7 cellular contexts compared by ENCODE assay signal in genomic region chr11:19240420-19241259, GRCh38. TPM values are rescaled to one million over a fixed set of nuclear protein-coding genes. Genes with fewer than 3 reads are reported as not detected.
A peak's percentile ranks its signal among the peaks of the same experiment; 100 is the strongest.
DNase-seq lines count a peak whose midpoint lies in the region; ATAC-seq and TF ChIP-seq lines count a peak whose summit lies in the region.

Gene E2F8, minus strand, starts transcription at chr11:19240945. Its CDS starts 824 bp downstream, at chr11:19240121.

- intact Hi-C loops in T-helper 2 cell treated with Interferon-gamma antibody and Interleukin-4, amounts not matched to agents 100 ng/mL and 5 ng/mL, for 36 hours (cut with micrococcal nuclease), result loop anchor here (1.0 to 5.0 kb wide), 5 partner anchors 123 to 1147 kb away; partner anchors contain the start of genes LDHA, NAV2, PRMT3 and ZDHHC13
- intact Hi-C loops in ascending aorta (cut with DNase I), result no loop called here

- ATAC-seq in GM18505 (IDR thresholded peaks at IDR 0.05; ENCODE audit: unreplicated experiment), result peak; percentile 85
- ATAC-seq in HG02973 (IDR thresholded peaks at IDR 0.05; ENCODE audit: unreplicated experiment), result peak; percentile 81

- H3K27ac ChIP-seq in ascending aorta, result no peak within 1 kb of the TSS

- H3K4me1 ChIP-seq in ascending aorta, result peaks cover 13 to 17% of the 10 kb centered on the region in 2 donors

- no peaks in the 10 kb centered on the region for H3K36me3 ChIP-seq in ascending aorta

- H3K4me3 ChIP-seq in ascending aorta, result peak within 1 kb of the TSS; percentile 77 to 81

- H3K27me3 ChIP-seq in ascending aorta, result peaks cover 28% of the 10 kb centered on the region

- no peaks in the 10 kb centered on the region for H3K9me3 ChIP-seq in ascending aorta

- peak; percentile 54 for TF ChIP-seq POLR2A in GM18505 (IDR thresholded peaks at IDR 0.05; ENCODE audit: borderline replicate concordance, extremely low read depth, insufficient read depth, insufficient read length)

- TF ChIP-seq CTCF in ascending aorta (IDR thresholded peaks at IDR 0.05), result no peak

- DNase-seq in NCI-H1930 (lab: John Stamatoyannopoulos, UW), result peak; percentile 93 to 95
- peak; percentile 73 to 92 for DNase-seq in ascending aorta (ENCODE audit: low spot score in 2 of 2)
- DNase-seq in hepatic stellate cell (ENCODE audit: low spot score), result peak; percentile 99
- DNase-seq in renal cortical epithelial cell (ENCODE audit: low read depth), result peak; percentile 89

RNA-seq across cellular contexts. Expression of gene E2F8, which starts in this region (rescaled TPM):
- 41.9 and 42.6 TPM in 2 replicates for total RNA-seq in T-helper 2 cell treated with Interferon-gamma antibody and Interleukin-4, amounts not matched to agents 100 ng/mL and 5 ng/mL, for 36 hours
- total RNA-seq in ascending aorta (0.96 TPM), renal cortical epithelial cell (0.65 and 1.0 TPM in 2 replicates)

Comparison
In these comparisons a context has a peak if more than half of its experiments do, and no peak if none do; other contexts are left out.
1. RNA of gene E2F8 (total RNA-seq): 41.9 to 42.6 TPM in T-helper 2 cell treated with Interferon-gamma antibody and Interleukin-4, amounts not matched to agents 100 ng/mL and 5 ng/mL, for 36 hours; 0.96 TPM in ascending aorta (single experiment) and 0.65 to 1.0 TPM in renal cortical epithelial cell; every median in the first group is over 10 times any median in the second.
2. Peak in DNase-seq and H3K4me3 ChIP-seq in ascending aorta; RNA of the gene not detected or under 1 TPM.
3. Peak in every context shown above with its lines, with median percentiles within 50 percentile points of each other: DNase-seq.